Comparison of ENCODE assay signal across 1 cellular context in genomic region chrX:73792511-73792910, GRCh38.
TF ChIP-seq lines count a peak whose summit lies in the region.

No MANE protein-coding gene starts in this region.

TF ChIP-seq in HEK293, 187 proteins besides CTCF, POLR2A, EP300 and RAD21 (continued from another document):
- TF ChIP-seq ZNF580 (tag by site-specific recombination; IDR thresholded peaks at IDR 0.05) (peak; percentile 66; the same call in 1 of the 2 replicates), ZNF518A (tag by site-specific recombination; conservative IDR thresholded peaks at IDR 0.05; ENCODE audit: low read depth) (peak; percentile 88), ZNF791 (tag by site-specific recombination; IDR thresholded peaks at IDR 0.05) (peak; percentile 55; the same call in 1 of the 2 replicates), ZNF510 (tag by site-specific recombination; IDR thresholded peaks at IDR 0.05; ENCODE audit: insufficient replicate concordance) (peak; percentile 69), MZF1 (tag by site-specific recombination; IDR thresholded peaks at IDR 0.05; ENCODE audit: borderline replicate concordance) (peak; percentile 18; the same call in 1 of the 2 replicates), ZNF629 (tag by site-specific recombination; IDR thresholded peaks at IDR 0.05) (peak; percentile 48; the same call in 1 of the 2 replicates), ZNF529 (tag by site-specific recombination; IDR thresholded peaks at IDR 0.05; ENCODE audit: insufficient replicate concordance) (peak; percentile 66), ZNF266 (tag by site-specific recombination; IDR thresholded peaks at IDR 0.05; ENCODE audit: low read depth) (peak; percentile 83), GLI2 (tag by site-specific recombination; IDR thresholded peaks at IDR 0.05; ENCODE audit: borderline replicate concordance, low read depth) (peak; percentile 55; the same call in 1 of the 2 replicates), ZNF146 (tag by site-specific recombination; IDR thresholded peaks at IDR 0.05) (peak; percentile 19; the same call in 1 of the 2 replicates), ZFP37 (tag by site-specific recombination; IDR thresholded peaks at IDR 0.05) (0 out of 2 replicates have a peak, but pooled peaks have one; percentile 33), ZNF623 (tag by site-specific recombination; IDR thresholded peaks at IDR 0.05) (peak; percentile 75), ZBTB21 (tag by site-specific recombination; IDR thresholded peaks at IDR 0.05) (peak; percentile 47; the same call in 1 of the 2 replicates), ZNF560 (tag by site-specific recombination; IDR thresholded peaks at IDR 0.05; ENCODE audit: borderline replicate concordance) (peak; percentile 89), ZNF341 (tag by site-specific recombination; IDR thresholded peaks at IDR 0.05; ENCODE audit: low read depth) (peak; percentile 31; the same call in 1 of the 2 replicates), ZNF404 (tag by site-specific recombination; IDR thresholded peaks at IDR 0.05) (0 out of 2 replicates have a peak, but pooled peaks have one; percentile 77), ZNF530 (tag by site-specific recombination; IDR thresholded peaks at IDR 0.05; ENCODE audit: low read depth) (peak; percentile 45; the same call in 1 of the 2 replicates), ZNF202 (tag by site-specific recombination; IDR thresholded peaks at IDR 0.05; ENCODE audit: borderline replicate concordance) (peak; percentile 63; the same call in 1 of the 2 replicates), ZNF501 (tag by site-specific recombination; IDR thresholded peaks at IDR 0.05) (peak; percentile 55; the same call in 1 of the 2 replicates)
TF ChIP-seq in HEK293: peak in this region for 34; not testable (repeated sequence) for 153.
